21 cellular contexts compared by ENCODE assay signal in genomic region chr16:88979616-88980015, GRCh38. TPM values are rescaled to one million over a fixed set of nuclear protein-coding genes. Genes with fewer than 3 reads are reported as not detected.
DNase-seq lines count a peak whose midpoint lies in the region; ATAC-seq and TF ChIP-seq lines count a peak whose summit lies in the region.
"Had no signal": no experiment of that assay in that cellular context is flagged by ENCODE, and none has a peak within 500 bp of the region (broad histone marks: within the 10 kb centered on the region; RNA-seq: fewer than 3 reads in every experiment).

No MANE protein-coding gene starts in this region.

- no peaks in the 10 kb centered on the region for H3K27me3 Mint-ChIP-seq in activated B cell treated with CpG ODN at 0.5 μM for 24 hours
- H3K27me3 Mint-ChIP-seq in stimulated activated naive B cell treated with anti-CD40 and anti-IgM and Interleukin-4, amounts not matched to agents 10 μg/mL and 1 μg/mL and 100 μg/mL, for 72 hours, result no peaks in the 10 kb centered on the region
- peaks cover 16% of the 10 kb centered on the region for H3K27me3 Mint-ChIP-seq in activated CD4-positive, alpha-beta memory T cell treated with anti-CD3 and anti-CD28 coated beads, Interleukin-2, amount 10 ng/mL, durations not matched to agents 7 days and 5 days

- H3K9me3 ChIP-seq in DOHH2 (ENCODE audit: control insufficient read depth, insufficient read depth, low read length) (no peaks in the 10 kb centered on the region), Loucy (ENCODE audit: insufficient read depth, low read depth, low read length) (no peaks in the 10 kb centered on the region), gastroesophageal sphincter (no peaks in the 10 kb centered on the region), right lobe of liver (no peaks in the 10 kb centered on the region)

- H3K4me3 ChIP-seq in DOHH2 (ENCODE audit: low read length), result peak overlapping the region; percentile 59
- peak overlapping the region; percentile 98 for H3K4me3 ChIP-seq in Loucy (ENCODE audit: low read length, poor library complexity, severe bottlenecking)
- no peak overlapping the region for H3K4me3 ChIP-seq in gastroesophageal sphincter
- H3K4me3 ChIP-seq in right lobe of liver, result no peak overlapping the region

- peaks cover 2% of the 10 kb centered on the region for H3K36me3 Mint-ChIP-seq in activated B cell treated with CpG ODN at 0.5 μM for 24 hours (ENCODE audit: low read depth)
- H3K36me3 Mint-ChIP-seq in stimulated activated naive B cell treated with anti-CD40 and anti-IgM and Interleukin-4, amounts not matched to agents 10 μg/mL and 1 μg/mL and 100 μg/mL, for 72 hours, result peaks cover 11 to 20% of the 10 kb centered on the region in 2 donors
- H3K36me3 Mint-ChIP-seq in activated CD4-positive, alpha-beta memory T cell treated with anti-CD3 and anti-CD28 coated beads, Interleukin-2, amount 10 ng/mL, durations not matched to agents 7 days and 5 days (ENCODE audit: low read depth), result no peaks in the 10 kb centered on the region
- H3K36me3 Mint-ChIP-seq: CD8-positive, alpha-beta T cell had no signal

- CTCF ChIA-PET in activated B cell treated with CpG ODN at 0.5 μM for 24 hours (lab: Charles Lee), result no interaction called here
- CTCF ChIA-PET in activated CD4-positive, alpha-beta memory T cell treated with anti-CD3 and anti-CD28 coated beads, Interleukin-2, amount 10 ng/mL, durations not matched to agents 7 days and 5 days (lab: Charles Lee), result no interaction called here

- no peak overlapping the region for H2AFZ ChIP-seq in Loucy (ENCODE audit: low read length)

- peaks cover 91% of the 10 kb centered on the region for H3K4me1 Mint-ChIP-seq in activated B cell treated with CpG ODN at 0.5 μM for 24 hours
- peaks cover 68 to 95% of the 10 kb centered on the region in 2 donors for H3K4me1 Mint-ChIP-seq in stimulated activated naive B cell treated with anti-CD40 and anti-IgM and Interleukin-4, amounts not matched to agents 10 μg/mL and 1 μg/mL and 100 μg/mL, for 72 hours
- no peaks in the 10 kb centered on the region for H3K4me1 Mint-ChIP-seq in activated CD4-positive, alpha-beta memory T cell treated with anti-CD3 and anti-CD28 coated beads, Interleukin-2, amount 10 ng/mL, durations not matched to agents 7 days and 5 days

- POLR2A ChIA-PET in activated B cell treated with CpG ODN at 0.5 μM for 24 hours (lab: Charles Lee), result interaction anchor here (0.6 to 4.2 kb wide), 6 partner anchors 8 to 243 kb away, joined by 6 to 126 read pairs (median 8); no protein-coding TSS in a partner anchor
- POLR2A ChIA-PET in activated CD4-positive, alpha-beta memory T cell treated with anti-CD3 and anti-CD28 coated beads, Interleukin-2, amount 10 ng/mL, durations not matched to agents 7 days and 5 days (lab: Charles Lee), result no interaction called here

- TF ChIP-seq CTCF in DOHH2 (IDR thresholded peaks at IDR 0.05; ENCODE audit: low read depth, low read length, poor library complexity, severe bottlenecking), result no peak
- TF ChIP-seq CTCF in Loucy (conservative IDR thresholded peaks at IDR 0.05; ENCODE audit: low read length), result no peak
- no peak for TF ChIP-seq CTCF in activated B cell treated with CpG ODN at 0.5 μM for 24 hours (IDR thresholded peaks at IDR 0.05)
- TF ChIP-seq CTCF in gastroesophageal sphincter (IDR thresholded peaks at IDR 0.05), result no peak
- TF ChIP-seq CTCF in right lobe of liver (IDR thresholded peaks at IDR 0.05), result no peak

- H3K9me3 Mint-ChIP-seq in activated B cell treated with CpG ODN at 0.5 μM for 24 hours, result no peaks in the 10 kb centered on the region
- H3K9me3 Mint-ChIP-seq in stimulated activated naive B cell treated with anti-CD40 and anti-IgM and Interleukin-4, amounts not matched to agents 10 μg/mL and 1 μg/mL and 100 μg/mL, for 72 hours, result peaks cover 9 to 13% of the 10 kb centered on the region in 2 donors
- H3K9me3 Mint-ChIP-seq in activated CD4-positive, alpha-beta memory T cell treated with anti-CD3 and anti-CD28 coated beads, Interleukin-2, amount 10 ng/mL, durations not matched to agents 7 days and 5 days, result no peaks in the 10 kb centered on the region
- H3K9me3 Mint-ChIP-seq: CD8-positive, alpha-beta T cell had no signal

- H3K79me2 ChIP-seq in DOHH2 (ENCODE audit: control insufficient read depth, low read length) (peaks cover 9% of the 10 kb centered on the region; the same call in 1 of the 2 replicates), Loucy (ENCODE audit: insufficient read depth, low read length) (peaks cover 42% of the 10 kb centered on the region)

- H4K20me1 ChIP-seq in DOHH2 (ENCODE audit: control insufficient read depth, insufficient read depth, low read depth, low read length) (no peaks in the 10 kb centered on the region), Loucy (ENCODE audit: insufficient read depth, low read length, poor library complexity, severe bottlenecking) (peaks cover 12% of the 10 kb centered on the region)

- H3K9me2 ChIP-seq in DOHH2 (replicated peaks; ENCODE audit: control insufficient read depth, low read length) (no peaks in the 10 kb centered on the region), Loucy (replicated peaks; ENCODE audit: low read depth, low read length) (no peaks in the 10 kb centered on the region)

- H3K4me1 ChIP-seq in DOHH2 (ENCODE audit: control insufficient read depth, low read length) (peaks cover 98% of the 10 kb centered on the region), Loucy (ENCODE audit: insufficient read depth, low read length, poor library complexity, severe bottlenecking) (peaks cover 43% of the 10 kb centered on the region), gastroesophageal sphincter (peaks cover 0 to 17% (median 8%) of the 10 kb centered on the region in 3 donors), right lobe of liver (no peaks in the 10 kb centered on the region)

- intact Hi-C loops in activated B cell treated with CpG ODN at 0.5 μM for 24 hours (cut with micrococcal nuclease), result loop anchor here (2.0 to 5.0 kb wide), 2 partner anchors 25 to 53 kb away; no protein-coding TSS in a partner anchor
- intact Hi-C loops in right lobe of liver (cut with DNase I), result no loop called here

- no peak overlapping the region for H3K4me3 Mint-ChIP-seq in activated B cell treated with CpG ODN at 0.5 μM for 24 hours
- H3K4me3 Mint-ChIP-seq in stimulated activated naive B cell treated with anti-CD40 and anti-IgM and Interleukin-4, amounts not matched to agents 10 μg/mL and 1 μg/mL and 100 μg/mL, for 72 hours, result no peak overlapping the region
- no peak overlapping the region for H3K4me3 Mint-ChIP-seq in activated CD4-positive, alpha-beta memory T cell treated with anti-CD3 and anti-CD28 coated beads, Interleukin-2, amount 10 ng/mL, durations not matched to agents 7 days and 5 days
- H3K4me3 Mint-ChIP-seq: CD8-positive, alpha-beta T cell had no signal

- TF ChIP-seq POLR2A in gastroesophageal sphincter (IDR thresholded peaks at IDR 0.05) (no peak), right lobe of liver (IDR thresholded peaks at IDR 0.05) (no peak)

- H3K27ac Mint-ChIP-seq in activated B cell treated with CpG ODN at 0.5 μM for 24 hours, result peak overlapping the region; percentile 83
- H3K27ac Mint-ChIP-seq in stimulated activated naive B cell treated with anti-CD40 and anti-IgM and Interleukin-4, amounts not matched to agents 10 μg/mL and 1 μg/mL and 100 μg/mL, for 72 hours, result peak overlapping the region; percentile 86
- H3K27ac Mint-ChIP-seq in activated CD4-positive, alpha-beta memory T cell treated with anti-CD3 and anti-CD28 coated beads, Interleukin-2, amount 10 ng/mL, durations not matched to agents 7 days and 5 days, result no peak overlapping the region
- H3K27ac Mint-ChIP-seq: CD8-positive, alpha-beta T cell had no signal

- TF ChIP-seq EP300 in gastroesophageal sphincter (IDR thresholded peaks at IDR 0.05), result no peak

- 88 to 100% methylated on average over 1 of the region's 1 CpG for WGBS in gastroesophageal sphincter (ENCODE audit: low coverage in 1 of 2), 2 donors
- WGBS in right lobe of liver (ENCODE audit: insufficient coverage, low coverage, low lambda C conversion rate, missing lambda C conversion rate), result 68% methylated on average over 1 of the region's 1 CpG

- H3K9ac ChIP-seq in Loucy (ENCODE audit: low read depth, low read length, poor library complexity, severe bottlenecking), result peak overlapping the region; percentile 100

- H3K27me3 ChIP-seq in DOHH2 (ENCODE audit: control insufficient read depth, low read length), result 0 out of 2 replicates have a peak, but pooled peaks cover 4% of the 10 kb centered on the region
- H3K27me3 ChIP-seq in Loucy (ENCODE audit: insufficient read depth, low read length, poor library complexity, severe bottlenecking), result peaks cover 12% of the 10 kb centered on the region
- peaks cover 87% of the 10 kb centered on the region for H3K27me3 ChIP-seq in gastroesophageal sphincter
- no peaks in the 10 kb centered on the region for H3K27me3 ChIP-seq in right lobe of liver

- no peaks in the 10 kb centered on the region for H3K36me3 ChIP-seq in DOHH2 (ENCODE audit: control insufficient read depth, low read length)
- H3K36me3 ChIP-seq in Loucy (ENCODE audit: insufficient read depth, low read length), result no peaks in the 10 kb centered on the region
- no peaks in the 10 kb centered on the region for H3K36me3 ChIP-seq in gastroesophageal sphincter
- no peaks in the 10 kb centered on the region for H3K36me3 ChIP-seq in right lobe of liver

- peak overlapping the region; percentile 88 for H3K4me2 ChIP-seq in DOHH2 (ENCODE audit: low read length)
- H3K4me2 ChIP-seq in Loucy (ENCODE audit: low read depth, low read length, poor library complexity, severe bottlenecking), result peak overlapping the region; percentile 97

- DNase-seq in activated B cell treated with CpG ODN at 0.5 μM for 24 hours (no peak), right lobe of liver (no peak)
- DNase-seq in stimulated activated naive B cell treated with anti-CD40 and anti-IgM and Interleukin-4, amounts not matched to agents 10 μg/mL and 1 μg/mL and 100 μg/mL, for 72 hours, result no peak
- no peak for DNase-seq in activated CD4-positive, alpha-beta memory T cell treated with anti-CD3 and anti-CD28 coated beads, Interleukin-2, amount 10 ng/mL, durations not matched to agents 7 days and 5 days
- DNase-seq: Calu3; CD8-positive, alpha-beta T cell; DMS153; NCI-H1105; NCI-H146; NCI-H2029; NCI-H2227 treated with DMSO at 0.1 percent for 48 hours; NCI-H524; NCI-H774; SW 1271 had no signal

- peak overlapping the region; percentile 98 for H3K27ac ChIP-seq in DOHH2 (ENCODE audit: low read depth, low read length)
- H3K27ac ChIP-seq in gastroesophageal sphincter, result no peak overlapping the region
- no peak overlapping the region for H3K27ac ChIP-seq in right lobe of liver

- H3F3A ChIP-seq in DOHH2 (ENCODE audit: control insufficient read depth, insufficient read depth) (peaks cover 33% of the 10 kb centered on the region), Loucy (ENCODE audit: low read depth) (peaks cover 10% of the 10 kb centered on the region)

- ATAC-seq in activated B cell treated with CpG ODN at 0.5 μM for 24 hours (ENCODE audit: low read depth), result no peak
- ATAC-seq in stimulated activated naive B cell treated with anti-CD40 and anti-IgM and Interleukin-4, amounts not matched to agents 10 μg/mL and 1 μg/mL and 100 μg/mL, for 72 hours (replicated peaks), result no peak
- ATAC-seq in gastroesophageal sphincter, result no peak
- ATAC-seq in right lobe of liver, result no peak
- ATAC-seq: CD8-positive, alpha-beta T cell; Right ventricle myocardium inferior had no signal

RNA-seq across cellular contexts. Expression of gene CBFA2T3, which starts 2.6 kb away (rescaled TPM):
- 50.8 and 63.3 TPM in 2 replicates for total RNA-seq in activated B cell treated with CpG ODN at 0.5 μM for 24 hours
- not detected for total RNA-seq in activated CD4-positive, alpha-beta memory T cell treated with anti-CD3 and anti-CD28 coated beads, Interleukin-2, amount 10 ng/mL, durations not matched to agents 7 days and 5 days
- total RNA-seq in gastroesophageal sphincter, result 1 to 10 TPM; 1.4 to 5.8 (median 1.5) TPM
- 1 to 10 TPM; 2.5 to 9.8 (median 4.2) TPM for total RNA-seq in right lobe of liver
- total RNA-seq: Calu3, Daoy, H4, SK-MEL-5 had no signal

Comparison
In these comparisons a context has a peak if more than half of its experiments do, and no peak if none do; other contexts are left out.
1. H3K4me3 ChIP-seq: peak in DOHH2 (single experiment) and Loucy (single experiment); none in gastroesophageal sphincter (0 of 2) and right lobe of liver (0 of 3).